22 cellular contexts compared by ENCODE assay signal in genomic region chr18:70973626-70974025, GRCh38.
DNase-seq lines count a peak whose midpoint lies in the region; ATAC-seq, FAIRE-seq and TF ChIP-seq lines count a peak whose summit lies in the region.
"Had no signal": no experiment of that assay in that cellular context is flagged by ENCODE, and none has a peak within 500 bp of the region (broad histone marks: within the 10 kb centered on the region; RNA-seq: fewer than 3 reads in every experiment).

No MANE protein-coding gene starts in this region.

- DNase-seq in cardiac muscle cell (ENCODE audit: low read depth in 1 of 2, low spot score in 1 of 2) = peak; percentile 18 to 42
- DNase-seq in heart left ventricle = no peak
- DNase-seq in endothelial cell of umbilical vein (ENCODE audit: low read depth, low spot score) = no peak
- DNase-seq in mesendoderm = peak; percentile 60
- peak; percentile 55 for DNase-seq in retinal pigment epithelial cell (ENCODE audit: low read depth)
- DNase-seq: 8988T; CD4-positive, alpha-beta memory T cell; DMS 273 treated with DMSO at 0.1 percent for 48 hours; DMS53; DND-41; EL; GM23248; IMR-90 had no signal

- FAIRE-seq in endothelial cell of umbilical vein (lab: Jason Lieb, UNC) = no peak
- FAIRE-seq: G401.6, GM12891, GM18507, K562 had no signal

- ATAC-seq in heart left ventricle (no peak), GM18870 (IDR thresholded peaks at IDR 0.05; ENCODE audit: unreplicated experiment) (no peak), HG03521 (IDR thresholded peaks at IDR 0.05; ENCODE audit: unreplicated experiment) (no peak), GM21786 (IDR thresholded peaks at IDR 0.05; ENCODE audit: unreplicated experiment) (no peak)
- ATAC-seq: K562 had no signal

- H2AFZ ChIP-seq in endothelial cell of umbilical vein (ENCODE audit: low read depth, low read length) = peak overlapping the region; percentile 24
- H2AFZ ChIP-seq: GM23248 had no signal

- TF ChIP-seq CTCF in cardiac muscle cell (IDR thresholded peaks at IDR 0.05; ENCODE audit: low read depth, low read length) (no peak), heart left ventricle (IDR thresholded peaks at IDR 0.05) (no peak), endothelial cell of umbilical vein (IDR thresholded peaks at IDR 0.05; ENCODE audit: extremely low read depth in 1 of 2, insufficient read depth in 1 of 2, low read depth in 1 of 2, low read length in 2 of 2) (no peak), retinal pigment epithelial cell (conservative IDR thresholded peaks at IDR 0.05; ENCODE audit: low read depth, low read length) (no peak)

- H3K9ac ChIP-seq in endothelial cell of umbilical vein (replicated peaks; ENCODE audit: extremely low read depth, insufficient read depth, low read length) (no peak overlapping the region), mesendoderm (ENCODE audit: low read length) (no peak overlapping the region)
- H3K9ac ChIP-seq: BLaER1, GM23248 had no signal

- no peak overlapping the region for H2BK15ac ChIP-seq in mesendoderm (replicated peaks; ENCODE audit: low read depth)

- BruUV-seq in endothelial cell of umbilical vein (replicated peaks; lab: Mats Ljungman, UMichigan) = no TSS peak

- 38 to 54% (median 45%) methylated on average over 5 of the region's 5 CpGs for WGBS in heart left ventricle, 4 donors
- WGBS in mesendoderm (ENCODE audit: extremely low coverage, insufficient coverage, low lambda C conversion rate) = no CpG with 5 or more reads among the region's 5 CpGs

- no peak overlapping the region for H2BK120ac ChIP-seq in mesendoderm (ENCODE audit: low read depth, low read length)

- H3K27ac ChIP-seq in cardiac muscle cell (no peak overlapping the region), heart left ventricle (no peak overlapping the region), endothelial cell of umbilical vein (ENCODE audit: insufficient read depth, low read depth, low read length) (no peak overlapping the region), mesendoderm (ENCODE audit: low read depth, low read length) (no peak overlapping the region)
- H3K27ac ChIP-seq: BLaER1, GM23248 had no signal

- CTCF ChIA-PET in endothelial cell of umbilical vein (lab: Charles Lee) = interaction anchor here (1.0 to 1.7 kb wide), 4 partner anchors 8 to 349 kb away, joined by 3 to 6 read pairs (median 4); no protein-coding TSS in a partner anchor

- H3K56ac ChIP-seq in mesendoderm (ENCODE audit: low read length) = no peak overlapping the region

- no peak for TF ChIP-seq POLR2A in heart left ventricle (IDR thresholded peaks at IDR 0.05)
- TF ChIP-seq POLR2A in endothelial cell of umbilical vein (IDR thresholded peaks at IDR 0.05; ENCODE audit: low read depth, low read length) = no peak

- H3K9me3 ChIP-seq in cardiac muscle cell (ENCODE audit: low read depth) (no peaks in the 10 kb centered on the region), heart left ventricle (no peaks in the 10 kb centered on the region), endothelial cell of umbilical vein (replicated peaks; ENCODE audit: control insufficient read depth, insufficient read depth, low read length) (no peaks in the 10 kb centered on the region)
- H3K9me3 ChIP-seq: BLaER1, HAP-1 had no signal

- H3K36me3 ChIP-seq in cardiac muscle cell (no peaks in the 10 kb centered on the region), heart left ventricle (no peaks in the 10 kb centered on the region), endothelial cell of umbilical vein (ENCODE audit: control insufficient read depth in 2 of 2, extremely low read depth in 1 of 2, insufficient read depth in 2 of 2, low read length in 2 of 2) (no peaks in the 10 kb centered on the region), mesendoderm (ENCODE audit: control insufficient read depth, insufficient read depth, low read length) (no peaks in the 10 kb centered on the region)
- H3K36me3 ChIP-seq: BLaER1, HAP-1 had no signal

- H3K4me3 ChIP-seq in cardiac muscle cell (no peak overlapping the region), heart left ventricle (no peak overlapping the region), endothelial cell of umbilical vein (replicated peaks in 1 of 3; ENCODE audit: insufficient read depth in 1 of 3, low read depth in 1 of 3, low read length in 3 of 3) (no peak overlapping the region), mesendoderm (ENCODE audit: low read length) (no peak overlapping the region), retinal pigment epithelial cell (ENCODE audit: low read length) (no peak overlapping the region)
- H3K4me3 ChIP-seq: BLaER1, GM23248, HAP-1, K562 had no signal

- no peak overlapping the region for H4K8ac ChIP-seq in mesendoderm (ENCODE audit: low read depth, low read length)

- no peak overlapping the region for H3K18ac ChIP-seq in mesendoderm (ENCODE audit: low read length)

- H3K4me1 ChIP-seq in cardiac muscle cell (ENCODE audit: low read depth) (no peaks in the 10 kb centered on the region), heart left ventricle (no peaks in the 10 kb centered on the region), endothelial cell of umbilical vein (ENCODE audit: control insufficient read depth, extremely low read depth, insufficient read depth, low read length) (peaks cover 3% of the 10 kb centered on the region), mesendoderm (ENCODE audit: control insufficient read depth, low read depth, low read length) (no peaks in the 10 kb centered on the region)
- H3K4me1 ChIP-seq: BLaER1, HAP-1 had no signal

- H3K79me1 ChIP-seq in mesendoderm (ENCODE audit: low read length) = no peaks in the 10 kb centered on the region

- no peak overlapping the region for H3K23ac ChIP-seq in mesendoderm (ENCODE audit: low read length)

- H3K4me2 ChIP-seq in endothelial cell of umbilical vein (ENCODE audit: insufficient read depth, low read length) (no peak overlapping the region), mesendoderm (ENCODE audit: low read length) (no peak overlapping the region)
- H3K4me2 ChIP-seq: BLaER1 had no signal

- H4K20me1 ChIP-seq in endothelial cell of umbilical vein (replicated peaks; ENCODE audit: control insufficient read depth, extremely low read depth, insufficient read depth, low read length) = no peaks in the 10 kb centered on the region
- H4K20me1 ChIP-seq: BLaER1 had no signal

- intact Hi-C loops in heart left ventricle (cut with DNase I) (no loop called here), endothelial cell of umbilical vein (cut with micrococcal nuclease) (no loop called here)

- dilution Hi-C loops in endothelial cell of umbilical vein (cut with MboI; ENCODE audit: extremely low pct_ligation_motif_present, low sequenced_read_pairs) = no loop called here

- H3K9me1 ChIP-seq in endothelial cell of umbilical vein (replicated peaks; ENCODE audit: control insufficient read depth, extremely low read depth, insufficient read depth, low read length) = no peaks in the 10 kb centered on the region

- no peak overlapping the region for H2AK5ac ChIP-seq in mesendoderm (ENCODE audit: low read length)

- no peak overlapping the region for H3K4ac ChIP-seq in mesendoderm (ENCODE audit: low read depth, low read length)

- POLR2A ChIA-PET in endothelial cell of umbilical vein (lab: Charles Lee) = no interaction called here

- H3K27me3 ChIP-seq in cardiac muscle cell (no peaks in the 10 kb centered on the region), heart left ventricle (no peaks in the 10 kb centered on the region), endothelial cell of umbilical vein (ENCODE audit: control insufficient read depth in 2 of 2, insufficient read depth in 2 of 2, low read length in 2 of 2) (no peaks in the 10 kb centered on the region), mesendoderm (ENCODE audit: insufficient read depth, low read length, poor library complexity) (no peaks in the 10 kb centered on the region)
- H3K27me3 ChIP-seq: BLaER1 had no signal

- H3K79me2 ChIP-seq in endothelial cell of umbilical vein (ENCODE audit: control insufficient read depth, insufficient read depth, low read length) (no peaks in the 10 kb centered on the region), mesendoderm (ENCODE audit: control insufficient read depth, insufficient read depth, low read length) (no peaks in the 10 kb centered on the region)

- no peak overlapping the region for H2BK5ac ChIP-seq in mesendoderm (ENCODE audit: low read length)

- H4K5ac ChIP-seq in mesendoderm (ENCODE audit: low read length) = no peak overlapping the region

TF ChIP-seq in endothelial cell of umbilical vein, 7 proteins besides CTCF, POLR2A, EP300 and RAD21:
- TF ChIP-seq GATA2 (IDR thresholded peaks at IDR 0.05; ENCODE audit: insufficient read depth, insufficient read length, low read depth, low read length) (no peak), JUN (IDR thresholded peaks at IDR 0.05; ENCODE audit: borderline replicate concordance, insufficient read depth, insufficient read length, low read depth) (no peak), FOS (IDR thresholded peaks at IDR 0.05; ENCODE audit: borderline replicate concordance, insufficient read depth, low read length) (no peak), MYC (IDR thresholded peaks at IDR 0.05; ENCODE audit: low read depth, low read length) (no peak), POLR2AphosphoS5 (IDR thresholded peaks at IDR 0.05; ENCODE audit: insufficient read depth, low read depth, low read length) (no peak), EZH2 (IDR thresholded peaks at IDR 0.05; ENCODE audit: borderline replicate concordance, low read depth, low read length, severe bottlenecking) (no peak)
- TF ChIP-seq, protein P1, sequence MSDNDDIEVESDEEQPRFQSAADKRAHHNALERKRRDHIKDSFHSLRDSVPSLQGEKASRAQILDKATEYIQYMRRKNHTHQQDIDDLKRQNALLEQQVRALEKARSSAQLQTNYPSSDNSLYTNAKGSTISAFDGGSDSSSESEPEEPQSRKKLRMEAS (IDR thresholded peaks at IDR 0.05; ENCODE audit: insufficient read depth, insufficient read length) = no peak

Comparison
In these comparisons a context has a peak if more than half of its experiments do, and no peak if none do; other contexts are left out.
1. DNase-seq: peak in cardiac muscle cell (2 of 2), mesendoderm (single experiment) and retinal pigment epithelial cell (single experiment); none in heart left ventricle (0 of 5) and endothelial cell of umbilical vein (single experiment).